Comparison of ENCODE assay signal across 2 cellular contexts in the genomic region with DNA sequence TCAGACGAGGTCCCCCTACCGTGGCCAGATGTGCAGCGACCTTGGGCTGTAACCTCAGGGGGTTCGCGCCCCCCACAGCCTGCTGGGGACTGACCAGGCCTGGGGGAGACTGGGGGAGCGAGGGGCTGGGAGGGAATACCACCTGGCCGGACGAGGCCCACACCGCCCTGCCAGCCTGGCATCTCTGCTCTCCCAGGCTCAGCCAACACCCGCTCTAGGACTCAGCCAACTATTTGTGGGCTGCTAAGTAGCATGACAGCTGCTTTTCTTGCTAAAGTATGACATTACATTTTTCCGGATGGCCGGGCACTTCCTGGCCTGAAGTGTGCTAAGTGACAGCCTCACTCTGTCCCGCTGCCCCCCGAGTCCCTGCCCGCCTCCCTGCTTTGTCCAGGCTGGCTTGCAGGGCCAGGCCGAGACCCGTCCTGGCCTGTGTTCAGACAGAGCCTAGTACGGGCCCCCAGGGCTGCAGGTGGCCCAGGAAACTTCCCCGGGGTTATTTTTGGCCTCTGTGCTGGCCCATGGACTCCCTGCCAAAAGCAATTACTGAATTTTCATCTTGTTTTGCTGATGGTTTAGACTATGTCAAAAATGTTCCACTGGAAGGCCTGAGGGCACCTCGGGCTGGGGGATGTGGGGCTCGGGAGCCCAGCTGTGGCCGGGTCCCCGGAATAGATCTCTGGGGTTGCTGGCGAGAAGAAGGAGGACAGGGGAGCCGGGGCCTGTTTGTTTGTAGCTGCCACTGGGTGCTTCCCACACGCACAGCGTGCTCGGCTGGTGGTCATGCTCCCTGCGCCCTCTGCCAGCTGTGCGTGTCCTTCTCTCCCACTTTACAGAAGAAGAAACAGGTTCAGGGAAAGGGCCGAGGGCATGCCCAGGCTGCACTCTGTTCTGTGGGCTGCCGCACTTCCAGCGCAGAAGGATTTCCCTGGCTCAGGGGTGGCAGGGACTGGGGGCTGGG.
TF ChIP-seq lines count a peak whose summit lies in the region.

No MANE protein-coding gene starts in this region.

TF ChIP-seq in GM23338, 12 proteins besides CTCF, POLR2A, EP300 and RAD21:
- no peak for TF ChIP-seq NANOG (IDR thresholded peaks at IDR 0.05; ENCODE audit: borderline replicate concordance)

TF ChIP-seq in GM12891, 5 proteins besides CTCF, POLR2A, EP300 and RAD21:
- TF ChIP-seq POU2F2 (IDR thresholded peaks at IDR 0.05; ENCODE audit: low read depth, low read length) = no peak
- TF ChIP-seq TAF1 (IDR thresholded peaks at IDR 0.05; ENCODE audit: low read depth, low read length) = no peak
- TF ChIP-seq POLR2AphosphoS5 (IDR thresholded peaks at IDR 0.05; ENCODE audit: low read depth, low read length) = no peak
TF ChIP-seq in GM12891: peak in this region for 0.
